ENCODE assay signal across 19 cellular contexts in the genomic region with DNA sequence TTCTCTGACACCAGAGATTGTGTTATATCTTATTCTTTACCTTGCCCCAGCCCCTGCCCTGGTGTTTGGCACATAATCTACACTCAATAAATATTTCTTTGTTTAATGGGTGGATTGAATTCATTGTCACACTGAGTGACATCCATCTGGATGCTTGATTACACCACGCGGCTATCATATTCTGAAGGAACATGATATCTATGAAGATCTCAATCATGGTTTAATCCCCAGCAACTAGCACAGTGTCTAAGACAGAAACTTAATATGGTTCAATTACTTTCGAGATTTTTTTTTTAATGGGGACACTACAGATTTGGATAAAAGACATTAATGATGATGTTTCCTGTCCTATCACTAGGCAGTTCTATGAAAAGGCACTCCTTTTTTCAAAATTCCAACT.
"Had no signal": no experiment of that assay in that cellular context is flagged by ENCODE, and none has a peak within 500 bp of the region (broad histone marks: within the 10 kb centered on the region; RNA-seq: fewer than 3 reads in every experiment).

No MANE protein-coding gene starts in this region.

- H2AFZ ChIP-seq: neural progenitor cell had no signal

- H3K27me3 Mint-ChIP-seq: brain had no signal

- H3K9me3 Mint-ChIP-seq: activated CD4-positive, alpha-beta T cell treated with anti-CD3 and anti-CD28 coated beads, Interleukin-2, amount 10 ng/mL, durations not matched to agents 24 days and 14 days; activated CD8-positive, alpha-beta T cell treated with anti-CD3 and anti-CD28 coated beads for 36 hours; activated naive CD4-positive, alpha-beta T cell treated with anti-CD3 and anti-CD28 coated beads for 36 hours; activated T-cell treated with anti-CD3 and anti-CD28 coated beads, Interleukin-2, amount 50 U/mL, for 4 hours; brain; neural progenitor cell; T-helper 1 cell treated with Interleukin-12 subunit alpha and Interleukin-12 subunit beta and Interleukin-4 antibody, amounts not matched to agents 30 μg/mL and 1 μg/mL, for 36 hours had no signal

- H3K4me3 ChIP-seq: dorsolateral prefrontal cortex, neural progenitor cell, sigmoid colon, tibial artery had no signal

- DNase-seq: activated CD4-positive, alpha-beta T cell treated with anti-CD3 and anti-CD28 coated beads, Interleukin-2, amount 10 ng/mL, durations not matched to agents 24 days and 14 days; activated CD8-positive, alpha-beta T cell treated with anti-CD3 and anti-CD28 coated beads for 36 hours; activated naive CD4-positive, alpha-beta T cell treated with anti-CD3 and anti-CD28 coated beads for 36 hours; activated T-cell treated with anti-CD3 and anti-CD28 coated beads, Interleukin-2, amount 50 U/mL, for 4 hours; central memory CD4-positive, alpha-beta T cell; dorsolateral prefrontal cortex; foreskin keratinocyte; kidney; mammary epithelial cell; sigmoid colon; stimulated activated CD4-positive, alpha-beta T cell treated with anti-CD3 and anti-CD28 coated beads, Interleukin-12 subunit alpha, Interleukin-12 subunit beta, amount 100 ng/mL, for 4 hours; stimulated activated CD4-positive, alpha-beta T cell treated with anti-CD3 and anti-CD28 coated beads, Interleukin-1b, Interleukin-23, amount 100 ng/mL, for 48 hours; stimulated activated CD8-positive, alpha-beta memory T cell treated with anti-CD3 and anti-CD28 coated beads, Interleukin-4, amount 100 ng/mL, for 48 hours; stimulated activated naive CD4-positive, alpha-beta T cell treated with Interleukin-2 at 50 U/mL for 16 hours; tibial artery had no signal

- H3K4me1 ChIP-seq: foreskin keratinocyte, tibial artery had no signal

- H3K36me3 Mint-ChIP-seq: brain had no signal

- H3K9ac ChIP-seq: neural progenitor cell had no signal

- H3K36me3 ChIP-seq: neural progenitor cell, sigmoid colon, tibial artery had no signal

- H3K27ac ChIP-seq: dorsolateral prefrontal cortex, foreskin keratinocyte, neural progenitor cell, sigmoid colon, tibial artery had no signal

- H3K9me3 ChIP-seq: sigmoid colon, tibial artery had no signal

- H3K4me3 Mint-ChIP-seq: activated CD4-positive, alpha-beta T cell treated with anti-CD3 and anti-CD28 coated beads, Interleukin-2, amount 10 ng/mL, durations not matched to agents 24 days and 14 days; activated CD8-positive, alpha-beta T cell treated with anti-CD3 and anti-CD28 coated beads for 36 hours; activated naive CD4-positive, alpha-beta T cell treated with anti-CD3 and anti-CD28 coated beads for 36 hours; activated T-cell treated with anti-CD3 and anti-CD28 coated beads, Interleukin-2, amount 50 U/mL, for 4 hours; brain; neural progenitor cell; T-helper 1 cell treated with Interleukin-12 subunit alpha and Interleukin-12 subunit beta and Interleukin-4 antibody, amounts not matched to agents 30 μg/mL and 1 μg/mL, for 36 hours had no signal

- H3K4me1 Mint-ChIP-seq: activated CD4-positive, alpha-beta T cell treated with anti-CD3 and anti-CD28 coated beads, Interleukin-2, amount 10 ng/mL, durations not matched to agents 24 days and 14 days had no signal

- FAIRE-seq: colon, kidney had no signal

- H3K27me3 ChIP-seq: foreskin keratinocyte, neural progenitor cell, sigmoid colon, tibial artery had no signal

- ATAC-seq: activated CD8-positive, alpha-beta T cell treated with anti-CD3 and anti-CD28 coated beads for 36 hours; activated T-cell treated with anti-CD3 and anti-CD28 coated beads, Interleukin-2, amount 50 U/mL, for 4 hours; foreskin keratinocyte had no signal

- H3K27ac Mint-ChIP-seq: activated CD4-positive, alpha-beta T cell treated with anti-CD3 and anti-CD28 coated beads, Interleukin-2, amount 10 ng/mL, durations not matched to agents 24 days and 14 days; activated CD8-positive, alpha-beta T cell treated with anti-CD3 and anti-CD28 coated beads for 36 hours; activated naive CD4-positive, alpha-beta T cell treated with anti-CD3 and anti-CD28 coated beads for 36 hours; T-helper 1 cell treated with Interleukin-12 subunit alpha and Interleukin-12 subunit beta and Interleukin-4 antibody, amounts not matched to agents 30 μg/mL and 1 μg/mL, for 36 hours had no signal

- H3K4me2 ChIP-seq: neural progenitor cell had no signal
